24 cellular contexts compared by ENCODE assay signal in genomic region chr5:61624553-61624952, GRCh38.
A peak's percentile ranks its signal among the peaks of the same experiment; 100 is the strongest.
DNase-seq lines count a peak whose midpoint lies in the region; ATAC-seq and TF ChIP-seq lines count a peak whose summit lies in the region.
"Had no signal": no experiment of that assay in that cellular context is flagged by ENCODE, and none has a peak within 500 bp of the region (broad histone marks: within the 10 kb centered on the region; RNA-seq: fewer than 3 reads in every experiment).

No MANE protein-coding gene starts in this region.

- H3K27ac Mint-ChIP-seq in neural crest cell (ENCODE audit: unreplicated experiment) = no peak overlapping the region
- H3K27ac Mint-ChIP-seq: activated CD8-positive, alpha-beta memory T cell treated with anti-CD3 and anti-CD28 coated beads, Interleukin-2, amount 10 ng/mL, durations not matched to agents 7 days and 5 days; CD4-positive, CD25-positive, alpha-beta regulatory T cell had no signal

- TF ChIP-seq POLR2A in gastroesophageal sphincter (IDR thresholded peaks at IDR 0.05) = no peak

- H3K4me3 Mint-ChIP-seq in neural crest cell = peak overlapping the region; percentile 85
- H3K4me3 Mint-ChIP-seq: activated CD8-positive, alpha-beta memory T cell treated with anti-CD3 and anti-CD28 coated beads, Interleukin-2, amount 10 ng/mL, durations not matched to agents 7 days and 5 days had no signal

- H3K27ac ChIP-seq in left ventricle myocardium inferior (replicated peaks) (peak overlapping the region; percentile 95), gastroesophageal sphincter (peak overlapping the region in 3 of 4 donors; percentile 89 to 94 (median 91))
- H3K27ac ChIP-seq: PC-9, SK-N-MC had no signal

- peak overlapping the region; percentile 75 for H3K4me3 ChIP-seq in left ventricle myocardium inferior
- no peak overlapping the region for H3K4me3 ChIP-seq in gastroesophageal sphincter
- H3K4me3 ChIP-seq: PC-9, SK-N-MC had no signal

- peaks cover 50% of the 10 kb centered on the region for H3K4me1 ChIP-seq in left ventricle myocardium inferior
- H3K4me1 ChIP-seq in gastroesophageal sphincter = peaks cover 0 to 59% (median 10%) of the 10 kb centered on the region in 3 donors

- WGBS in gastroesophageal sphincter (ENCODE audit: low coverage in 1 of 2), 2 donors = 63 to 100% methylated on average over 1 of the region's 1 CpG

- TF ChIP-seq CTCF in left ventricle myocardium inferior (IDR thresholded peaks at IDR 0.05; ENCODE audit: borderline replicate concordance) (no peak), gastroesophageal sphincter (IDR thresholded peaks at IDR 0.05) (no peak), neural crest cell (conservative IDR thresholded peaks at IDR 0.05) (no peak)

- peaks cover 3% of the 10 kb centered on the region for H3K36me3 Mint-ChIP-seq in neural crest cell (ENCODE audit: low read depth)
- H3K36me3 Mint-ChIP-seq: activated CD8-positive, alpha-beta memory T cell treated with anti-CD3 and anti-CD28 coated beads, Interleukin-2, amount 10 ng/mL, durations not matched to agents 7 days and 5 days; CD4-positive, CD25-positive, alpha-beta regulatory T cell had no signal

- DNase-seq in left ventricle myocardium inferior (no peak), left cardiac atrium (no peak), neural crest cell (ENCODE audit: low read depth, low spot score) (no peak), SIG-M5 (lab: John Stamatoyannopoulos, UW) (no peak), NCI-H187 (lab: John Stamatoyannopoulos, UW) (no peak), DMS53 (lab: John Stamatoyannopoulos, UW) (no peak), NCI-H1930 (lab: John Stamatoyannopoulos, UW) (no peak)
- DNase-seq: activated CD4-positive, alpha-beta T cell treated with anti-CD3 and anti-CD28 coated beads for 1 hour; activated CD8-positive, alpha-beta memory T cell treated with anti-CD3 and anti-CD28 coated beads, Interleukin-2, amount 10 ng/mL, durations not matched to agents 7 days and 5 days; activated effector memory CD4-positive, alpha-beta T cell treated with anti-CD3 and anti-CD28 coated beads, Interleukin-2, amount 50 U/mL, for 16 hours; amniotic stem cell; CD4-positive, CD25-positive, alpha-beta regulatory T cell; DMS79; Karpas-422; left colon; NCI-H1048; NCI-H2171 treated with DMSO at 0.1 percent for 48 hours; NCI-H748 treated with DMSO at 0.1 percent for 48 hours; PC-9; stimulated activated CD4-positive, alpha-beta T cell treated with anti-CD3 and anti-CD28 coated beads, Interleukin-4, amount 100 ng/mL, for 4 hours; T-helper 9 cell; testis had no signal

- no peaks in the 10 kb centered on the region for H3K9me3 ChIP-seq in left ventricle myocardium inferior (replicated peaks)
- H3K9me3 ChIP-seq in gastroesophageal sphincter = no peaks in the 10 kb centered on the region
- H3K9me3 ChIP-seq: testis had no signal

- no peak for ATAC-seq in left cardiac atrium
- ATAC-seq in gastroesophageal sphincter = no peak
- ATAC-seq: activated CD8-positive, alpha-beta memory T cell treated with anti-CD3 and anti-CD28 coated beads, Interleukin-2, amount 10 ng/mL, durations not matched to agents 7 days and 5 days; left colon had no signal

- H3K36me3 ChIP-seq in left ventricle myocardium inferior (no peaks in the 10 kb centered on the region), gastroesophageal sphincter (no peaks in the 10 kb centered on the region)

- no peaks in the 10 kb centered on the region for H3K27me3 ChIP-seq in left ventricle myocardium inferior (ENCODE audit: low read depth)
- no peaks in the 10 kb centered on the region for H3K27me3 ChIP-seq in gastroesophageal sphincter
- H3K27me3 ChIP-seq: testis had no signal

- TF ChIP-seq EP300 in gastroesophageal sphincter (IDR thresholded peaks at IDR 0.05) = no peak

- no peaks in the 10 kb centered on the region for H3K27me3 Mint-ChIP-seq in neural crest cell (ENCODE audit: low read depth)

- intact Hi-C loops in left ventricle myocardium inferior (cut with micrococcal nuclease) = no loop called here
- intact Hi-C loops in left cardiac atrium (cut with DNase I) = loop anchor here in 1 of 2 donors (10.0 kb wide), 2 partner anchors 290 to 460 kb away; partner anchors contain the start of genes SMIM15 and ZSWIM6

- peaks cover 8% of the 10 kb centered on the region for H3K9me3 Mint-ChIP-seq in neural crest cell

- peaks cover 65% of the 10 kb centered on the region for H3K4me1 Mint-ChIP-seq in neural crest cell
